29 cellular contexts compared by ENCODE assay signal in genomic region chr15:68667800-68668625, GRCh38.
A peak's percentile ranks its signal among the peaks of the same experiment; 100 is the strongest.
DNase-seq lines count a peak whose midpoint lies in the region; ATAC-seq and TF ChIP-seq lines count a peak whose summit lies in the region.
"Had no signal": no experiment of that assay in that cellular context is flagged by ENCODE, and none has a peak within 500 bp of the region (broad histone marks: within the 10 kb centered on the region; RNA-seq: fewer than 3 reads in every experiment).

No MANE protein-coding gene starts in this region.

- no peaks in the 10 kb centered on the region for H3K27me3 Mint-ChIP-seq in osteocyte (ENCODE audit: unreplicated experiment)

- no peak overlapping the region for H3K27ac Mint-ChIP-seq in osteocyte (ENCODE audit: unreplicated experiment)
- H3K27ac Mint-ChIP-seq: activated CD4-positive, alpha-beta T cell treated with anti-CD3 and anti-CD28 coated beads, Interleukin-2, amount 10 ng/mL, durations not matched to agents 7 days and 5 days; CD4-positive, CD25-positive, alpha-beta regulatory T cell; dendritic cell treated with granulocyte-macrophage colony-stimulating factor and Interleukin-4, amounts not matched to agents 40 ng/mL and 50 ng/mL, for 4 days; immature natural killer cell had no signal

- no peak for TF ChIP-seq CTCF in HEK293 (tag by site-specific recombination; IDR thresholded peaks at IDR 0.05)
- no peak for TF ChIP-seq CTCF in coronary artery (IDR thresholded peaks at IDR 0.05)
- TF ChIP-seq CTCF in osteocyte (IDR thresholded peaks at IDR 0.05), result no peak

- peaks cover 3% of the 10 kb centered on the region for H3K4me1 Mint-ChIP-seq in osteocyte (ENCODE audit: unreplicated experiment)
- H3K4me1 Mint-ChIP-seq: activated CD4-positive, alpha-beta T cell treated with anti-CD3 and anti-CD28 coated beads, Interleukin-2, amount 10 ng/mL, durations not matched to agents 7 days and 5 days; CD4-positive, CD25-positive, alpha-beta regulatory T cell; immature natural killer cell had no signal

- peaks cover 5% of the 10 kb centered on the region for H3K9me3 Mint-ChIP-seq in osteocyte (ENCODE audit: unreplicated experiment)
- H3K9me3 Mint-ChIP-seq: activated CD4-positive, alpha-beta T cell treated with anti-CD3 and anti-CD28 coated beads, Interleukin-2, amount 10 ng/mL, durations not matched to agents 7 days and 5 days; dendritic cell treated with granulocyte-macrophage colony-stimulating factor and Interleukin-4, amounts not matched to agents 40 ng/mL and 50 ng/mL, for 4 days; immature natural killer cell had no signal

- H3K27me3 ChIP-seq in BLaER1 treated with 17β-estradiol and CSF1 and Interleukin-3, amounts not matched to agents 10 nM and 100 nM, result no peaks in the 10 kb centered on the region
- H3K27me3 ChIP-seq: Peyer's patch, vagina had no signal

- H4K20me1 ChIP-seq in BLaER1 treated with 17β-estradiol and CSF1 and Interleukin-3, amounts not matched to agents 10 nM and 100 nM, result no peaks in the 10 kb centered on the region

- H3K36me3 ChIP-seq in BLaER1 treated with 17β-estradiol and CSF1 and Interleukin-3, amounts not matched to agents 10 nM and 100 nM, result peaks cover 0 to 10% (median 0%) of the 10 kb centered on the region in 11 experiments; a peak in 1 of 22 replicates
- H3K36me3 ChIP-seq in HEK293 (ENCODE audit: control insufficient read depth in 2 of 2, insufficient read depth in 1 of 2, low read length in 2 of 2), result no peaks in the 10 kb centered on the region
- H3K36me3 ChIP-seq: esophagus squamous epithelium, Peyer's patch, vagina had no signal

- no peak overlapping the region for H3K9ac ChIP-seq in BLaER1 treated with 17β-estradiol and CSF1 and Interleukin-3, amounts not matched to agents 10 nM and 100 nM

- CTCF ChIA-PET in HEK293 (lab: Yijun Ruan, JAX), result interaction anchor here (0.6 to 0.8 kb wide), 5 partner anchors 37 to 364 kb away, joined by 3 to 5 read pairs (median 3); no protein-coding TSS in a partner anchor

- H3K36me3 Mint-ChIP-seq in osteocyte (ENCODE audit: unreplicated experiment), result peaks cover 6% of the 10 kb centered on the region
- H3K36me3 Mint-ChIP-seq: CD4-positive, CD25-positive, alpha-beta regulatory T cell; immature natural killer cell had no signal

- ATAC-seq in HG02763 (IDR thresholded peaks at IDR 0.05; ENCODE audit: unreplicated experiment), result no peak
- ATAC-seq: left lobe of liver had no signal

- H3K27ac ChIP-seq in BLaER1 treated with 17β-estradiol and CSF1 and Interleukin-3, amounts not matched to agents 10 nM and 100 nM, result peak overlapping the region in 4 of 11 experiments; percentile 69 to 84 (median 80); a peak in 7 of 22 replicates
- no peak overlapping the region for H3K27ac ChIP-seq in HEK293 (ENCODE audit: extremely low read depth, low read depth, low read length)
- H3K27ac ChIP-seq in coronary artery, result no peak overlapping the region
- H3K27ac ChIP-seq: esophagus squamous epithelium, Peyer's patch, vagina had no signal

- DNase-seq in coronary artery (ENCODE audit: low spot score) (peak; percentile 62), osteocyte (ENCODE audit: extremely low spot score, unreplicated experiment) (peak; percentile 62), putamen (ENCODE audit: low spot score) (no peak), NCI-H1930 (lab: John Stamatoyannopoulos, UW) (no peak)
- DNase-seq in stimulated activated CD4-positive, alpha-beta T cell treated with anti-CD3 and anti-CD28 coated beads, Interleukin-2, amount 100 ng/mL, for 24 hours, result no peak
- DNase-seq: activated CD4-positive, alpha-beta T cell treated with anti-CD3 and anti-CD28 coated beads, Interleukin-2, amount 10 ng/mL, durations not matched to agents 7 days and 5 days; activated naive CD4-positive, alpha-beta T cell treated with anti-CD3 and anti-CD28 coated beads, Interleukin-2, amount 50 U/mL, for 16 hours; CD4-positive, CD25-positive, alpha-beta regulatory T cell; esophagus squamous epithelium; hypothalamus; immature natural killer cell; KG1; MM.1S; naive B cell; NCI-H1436 treated with DMSO at 0.1 percent for 48 hours; NCI-H2171 treated with DMSO at 0.1 percent for 48 hours; NCI-H524 treated with DMSO at 0.1 percent for 48 hours; occipital lobe; SIG-M5; stimulated activated CD4-positive, alpha-beta T cell treated with anti-CD3 and anti-CD28 coated beads, Interleukin-2, amount 100 ng/mL, for 48 hours; T1000 had no signal

- H3K4me1 ChIP-seq in BLaER1 treated with 17β-estradiol and CSF1 and Interleukin-3, amounts not matched to agents 10 nM and 100 nM, result peaks cover 13 to 53% (median 38%) of the 10 kb centered on the region in 10 experiments
- H3K4me1 ChIP-seq in HEK293 (ENCODE audit: control insufficient read depth, insufficient read depth, low read length), result no peaks in the 10 kb centered on the region
- H3K4me1 ChIP-seq: esophagus squamous epithelium, Peyer's patch, vagina had no signal

- peaks cover 0 to 6% (median 0%) of the 10 kb centered on the region in 11 experiments; a peak in 1 of 22 replicates for H3K9me3 ChIP-seq in BLaER1 treated with 17β-estradiol and CSF1 and Interleukin-3, amounts not matched to agents 10 nM and 100 nM (replicated peaks in 1 of 11)
- no peaks in the 10 kb centered on the region; the same call in 1 of the 2 replicates for H3K9me3 ChIP-seq in HEK293 (ENCODE audit: control insufficient read depth, insufficient read depth, low read depth, low read length)
- H3K9me3 ChIP-seq: esophagus squamous epithelium, Peyer's patch, vagina had no signal

- no peak overlapping the region for H3K4me3 Mint-ChIP-seq in osteocyte (ENCODE audit: unreplicated experiment)
- H3K4me3 Mint-ChIP-seq: activated CD4-positive, alpha-beta T cell treated with anti-CD3 and anti-CD28 coated beads, Interleukin-2, amount 10 ng/mL, durations not matched to agents 7 days and 5 days; dendritic cell treated with granulocyte-macrophage colony-stimulating factor and Interleukin-4, amounts not matched to agents 40 ng/mL and 50 ng/mL, for 4 days; immature natural killer cell had no signal

- POLR2A ChIA-PET in HEK293 (lab: Yijun Ruan, JAX), result no interaction called here

- no peak overlapping the region for H3K4me3 ChIP-seq in BLaER1 treated with 17β-estradiol and CSF1 and Interleukin-3, amounts not matched to agents 10 nM and 100 nM
- no peak overlapping the region for H3K4me3 ChIP-seq in HEK293 (ENCODE audit: low read depth, low read length)
- no peak overlapping the region for H3K4me3 ChIP-seq in coronary artery
- H3K4me3 ChIP-seq: esophagus squamous epithelium, Peyer's patch, smooth muscle cell, vagina had no signal

- H3K4me2 ChIP-seq in BLaER1 treated with 17β-estradiol and CSF1 and Interleukin-3, amounts not matched to agents 10 nM and 100 nM, result peak overlapping the region in 7 of 11 experiments; percentile 42 to 92 (median 81); a peak in 9 of 22 replicates
- H3K4me2 ChIP-seq: smooth muscle cell had no signal

TF ChIP-seq in HEK293, 187 proteins besides CTCF, POLR2A, EP300 and RAD21:
- TF ChIP-seq ZNF433 (tag by site-specific recombination; IDR thresholded peaks at IDR 0.05; ENCODE audit: low read depth) (no peak), SCRT2 (tag by site-specific recombination; IDR thresholded peaks at IDR 0.05) (peak; percentile 92), ZNF654 (tag by site-specific recombination; IDR thresholded peaks at IDR 0.05; ENCODE audit: low read depth) (no peak), SCRT1 (tag by site-specific recombination; IDR thresholded peaks at IDR 0.05; ENCODE audit: borderline replicate concordance) (peak; percentile 44; the same call in 1 of the 2 replicates), ZNF518A (tag by site-specific recombination; conservative IDR thresholded peaks at IDR 0.05; ENCODE audit: low read depth) (0 out of 2 replicates have a peak, but pooled peaks have one; percentile 17), ZNF140 (tag by site-specific recombination; IDR thresholded peaks at IDR 0.05) (no peak), ZNF157 (tag by site-specific recombination; IDR thresholded peaks at IDR 0.05) (no peak), BCL11A (tag by site-specific recombination; IDR thresholded peaks at IDR 0.05; ENCODE audit: low read depth) (no peak), GFI1B (tag by site-specific recombination; IDR thresholded peaks at IDR 0.05) (no peak)

Comparison
In these comparisons a context has a peak if more than half of its experiments do, and no peak if none do; other contexts are left out.
1. DNase-seq: peak in coronary artery (single experiment) and osteocyte (single experiment); none in putamen (single experiment), NCI-H1930 (0 of 2) and stimulated activated CD4-positive, alpha-beta T cell treated with anti-CD3 and anti-CD28 coated beads, Interleukin-2, amount 100 ng/mL, for 24 hours (0 of 2).